Comparison of ENCODE assay signal across 1 cellular context in genomic region chr7:45897042-45897690, GRCh38.
TF ChIP-seq lines count a peak whose summit lies in the region.

No MANE protein-coding gene starts in this region.

TF ChIP-seq in IMR-90, 13 proteins besides CTCF, POLR2A, EP300 and RAD21:
- no peak for TF ChIP-seq CEBPB (IDR thresholded peaks at IDR 0.05; ENCODE audit: low read depth, low read length)
